ENCODE assay signal across 1 cellular context in genomic region chr5:75053286-75054109, GRCh38.
TF ChIP-seq lines count a peak whose summit lies in the region.

No MANE protein-coding gene starts in this region.

TF ChIP-seq in HepG2, 621 proteins besides CTCF, POLR2A, EP300 and RAD21 (continued from another document and continues in another):
- TF ChIP-seq, protein P1, sequence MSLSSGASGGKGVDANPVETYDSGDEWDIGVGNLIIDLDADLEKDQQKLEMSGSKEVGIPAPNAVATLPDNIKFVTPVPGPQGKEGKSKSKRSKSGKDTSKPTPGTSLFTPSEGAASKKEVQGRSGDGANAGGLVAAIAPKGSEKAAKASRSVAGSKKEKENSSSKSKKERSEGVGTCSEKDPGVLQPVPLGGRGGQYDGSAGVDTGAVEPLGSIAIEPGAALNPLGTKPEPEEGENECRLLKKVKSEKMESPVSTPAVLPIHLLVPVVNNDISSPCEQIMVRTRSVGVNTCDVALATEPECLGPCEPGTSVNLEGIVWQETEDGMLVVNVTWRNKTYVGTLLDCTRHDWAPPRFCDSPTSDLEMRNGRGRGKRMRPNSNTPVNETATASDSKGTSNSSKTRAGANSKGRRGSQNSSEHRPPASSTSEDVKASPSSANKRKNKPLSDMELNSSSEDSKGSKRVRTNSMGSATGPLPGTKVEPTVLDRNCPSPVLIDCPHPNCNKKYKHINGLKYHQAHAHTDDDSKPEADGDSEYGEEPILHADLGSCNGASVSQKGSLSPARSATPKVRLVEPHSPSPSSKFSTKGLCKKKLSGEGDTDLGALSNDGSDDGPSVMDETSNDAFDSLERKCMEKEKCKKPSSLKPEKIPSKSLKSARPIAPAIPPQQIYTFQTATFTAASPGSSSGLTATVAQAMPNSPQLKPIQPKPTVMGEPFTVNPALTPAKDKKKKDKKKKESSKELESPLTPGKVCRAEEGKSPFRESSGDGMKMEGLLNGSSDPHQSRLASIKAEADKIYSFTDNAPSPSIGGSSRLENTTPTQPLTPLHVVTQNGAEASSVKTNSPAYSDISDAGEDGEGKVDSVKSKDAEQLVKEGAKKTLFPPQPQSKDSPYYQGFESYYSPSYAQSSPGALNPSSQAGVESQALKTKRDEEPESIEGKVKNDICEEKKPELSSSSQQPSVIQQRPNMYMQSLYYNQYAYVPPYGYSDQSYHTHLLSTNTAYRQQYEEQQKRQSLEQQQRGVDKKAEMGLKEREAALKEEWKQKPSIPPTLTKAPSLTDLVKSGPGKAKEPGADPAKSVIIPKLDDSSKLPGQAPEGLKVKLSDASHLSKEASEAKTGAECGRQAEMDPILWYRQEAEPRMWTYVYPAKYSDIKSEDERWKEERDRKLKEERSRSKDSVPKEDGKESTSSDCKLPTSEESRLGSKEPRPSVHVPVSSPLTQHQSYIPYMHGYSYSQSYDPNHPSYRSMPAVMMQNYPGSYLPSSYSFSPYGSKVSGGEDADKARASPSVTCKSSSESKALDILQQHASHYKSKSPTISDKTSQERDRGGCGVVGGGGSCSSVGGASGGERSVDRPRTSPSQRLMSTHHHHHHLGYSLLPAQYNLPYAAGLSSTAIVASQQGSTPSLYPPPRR (CRISPR knock-in tag; IDR thresholded peaks at IDR 0.05; ENCODE audit: borderline replicate concordance) = no peak; the same call in 1 of the 2 replicates
- no peak for TF ChIP-seq GTF2F1 (IDR thresholded peaks at IDR 0.05; ENCODE audit: low read length)
- TF ChIP-seq SOX6 (IDR thresholded peaks at IDR 0.05) = no peak
- TF ChIP-seq SOX6 (CRISPR knock-in tag; IDR thresholded peaks at IDR 0.05) = no peak
- no peak for TF ChIP-seq ZNF547 (CRISPR knock-in tag; IDR thresholded peaks at IDR 0.05)
- peak; percentile 50; the same call in 1 of the 2 replicates for TF ChIP-seq MAX (IDR thresholded peaks at IDR 0.05)
- TF ChIP-seq RARA (CRISPR knock-in tag; IDR thresholded peaks at IDR 0.05) = no peak
- TF ChIP-seq ZSCAN21 (CRISPR knock-in tag; IDR thresholded peaks at IDR 0.05; ENCODE audit: borderline replicate concordance) = no peak
- peak; percentile 65; the same call in 1 of the 2 replicates for TF ChIP-seq MTF2 (CRISPR knock-in tag; IDR thresholded peaks at IDR 0.05; ENCODE audit: borderline replicate concordance)
- TF ChIP-seq KMT2A (CRISPR knock-in tag; IDR thresholded peaks at IDR 0.05) = 0 out of 2 replicates have a peak, but pooled peaks have one; percentile 48
- TF ChIP-seq XRCC5 (optimal IDR thresholded peaks at IDR 0.05; ENCODE audit: low read length) = peak; percentile 16
- TF ChIP-seq THAP9 (CRISPR knock-in tag; IDR thresholded peaks at IDR 0.05; ENCODE audit: borderline replicate concordance) = no peak
- TF ChIP-seq ARID2 (CRISPR knock-in tag; IDR thresholded peaks at IDR 0.05; ENCODE audit: borderline replicate concordance) = no peak
- no peak for TF ChIP-seq SRSF1 (optimal IDR thresholded peaks at IDR 0.05; ENCODE audit: low read depth, low read length)
- TF ChIP-seq ZNF839 (CRISPR knock-in tag; IDR thresholded peaks at IDR 0.05; ENCODE audit: borderline replicate concordance) = no peak
- TF ChIP-seq CBX5 (CRISPR knock-in tag; IDR thresholded peaks at IDR 0.05; ENCODE audit: borderline replicate concordance) = no peak
- 0 out of 2 replicates have a peak, but pooled peaks have one; percentile 36 for TF ChIP-seq RARG (CRISPR knock-in tag; IDR thresholded peaks at IDR 0.05; ENCODE audit: low read depth)
- no peak for TF ChIP-seq ZEB1 (IDR thresholded peaks at IDR 0.05; ENCODE audit: insufficient replicate concordance, low read depth)
- no peak for TF ChIP-seq ZNF780A (CRISPR knock-in tag; IDR thresholded peaks at IDR 0.05)
- TF ChIP-seq ZNF580 (CRISPR knock-in tag; IDR thresholded peaks at IDR 0.05; ENCODE audit: borderline replicate concordance, low read depth) = 0 out of 2 replicates have a peak, but pooled peaks have one; percentile 20
- TF ChIP-seq PRPF4 (IDR thresholded peaks at IDR 0.05; ENCODE audit: low read depth, low read length, poor library complexity, severe bottlenecking) = no peak
- TF ChIP-seq SAFB2 (CRISPR knock-in tag; IDR thresholded peaks at IDR 0.05; ENCODE audit: borderline replicate concordance, low read depth) = no peak
- no peak for TF ChIP-seq RFXANK (CRISPR knock-in tag; IDR thresholded peaks at IDR 0.05)
- 0 out of 2 replicates have a peak, but pooled peaks have one; percentile 19 for TF ChIP-seq ZNF331 (CRISPR knock-in tag; IDR thresholded peaks at IDR 0.05)
- no peak; the same call in 1 of the 2 replicates for TF ChIP-seq ZNF724P (CRISPR knock-in tag; IDR thresholded peaks at IDR 0.05; ENCODE audit: borderline replicate concordance)
- TF ChIP-seq ZNF225 (CRISPR knock-in tag; IDR thresholded peaks at IDR 0.05) = no peak
- TF ChIP-seq ZBTB49 (CRISPR knock-in tag; IDR thresholded peaks at IDR 0.05; ENCODE audit: borderline replicate concordance) = no peak
- TF ChIP-seq, protein P2, sequence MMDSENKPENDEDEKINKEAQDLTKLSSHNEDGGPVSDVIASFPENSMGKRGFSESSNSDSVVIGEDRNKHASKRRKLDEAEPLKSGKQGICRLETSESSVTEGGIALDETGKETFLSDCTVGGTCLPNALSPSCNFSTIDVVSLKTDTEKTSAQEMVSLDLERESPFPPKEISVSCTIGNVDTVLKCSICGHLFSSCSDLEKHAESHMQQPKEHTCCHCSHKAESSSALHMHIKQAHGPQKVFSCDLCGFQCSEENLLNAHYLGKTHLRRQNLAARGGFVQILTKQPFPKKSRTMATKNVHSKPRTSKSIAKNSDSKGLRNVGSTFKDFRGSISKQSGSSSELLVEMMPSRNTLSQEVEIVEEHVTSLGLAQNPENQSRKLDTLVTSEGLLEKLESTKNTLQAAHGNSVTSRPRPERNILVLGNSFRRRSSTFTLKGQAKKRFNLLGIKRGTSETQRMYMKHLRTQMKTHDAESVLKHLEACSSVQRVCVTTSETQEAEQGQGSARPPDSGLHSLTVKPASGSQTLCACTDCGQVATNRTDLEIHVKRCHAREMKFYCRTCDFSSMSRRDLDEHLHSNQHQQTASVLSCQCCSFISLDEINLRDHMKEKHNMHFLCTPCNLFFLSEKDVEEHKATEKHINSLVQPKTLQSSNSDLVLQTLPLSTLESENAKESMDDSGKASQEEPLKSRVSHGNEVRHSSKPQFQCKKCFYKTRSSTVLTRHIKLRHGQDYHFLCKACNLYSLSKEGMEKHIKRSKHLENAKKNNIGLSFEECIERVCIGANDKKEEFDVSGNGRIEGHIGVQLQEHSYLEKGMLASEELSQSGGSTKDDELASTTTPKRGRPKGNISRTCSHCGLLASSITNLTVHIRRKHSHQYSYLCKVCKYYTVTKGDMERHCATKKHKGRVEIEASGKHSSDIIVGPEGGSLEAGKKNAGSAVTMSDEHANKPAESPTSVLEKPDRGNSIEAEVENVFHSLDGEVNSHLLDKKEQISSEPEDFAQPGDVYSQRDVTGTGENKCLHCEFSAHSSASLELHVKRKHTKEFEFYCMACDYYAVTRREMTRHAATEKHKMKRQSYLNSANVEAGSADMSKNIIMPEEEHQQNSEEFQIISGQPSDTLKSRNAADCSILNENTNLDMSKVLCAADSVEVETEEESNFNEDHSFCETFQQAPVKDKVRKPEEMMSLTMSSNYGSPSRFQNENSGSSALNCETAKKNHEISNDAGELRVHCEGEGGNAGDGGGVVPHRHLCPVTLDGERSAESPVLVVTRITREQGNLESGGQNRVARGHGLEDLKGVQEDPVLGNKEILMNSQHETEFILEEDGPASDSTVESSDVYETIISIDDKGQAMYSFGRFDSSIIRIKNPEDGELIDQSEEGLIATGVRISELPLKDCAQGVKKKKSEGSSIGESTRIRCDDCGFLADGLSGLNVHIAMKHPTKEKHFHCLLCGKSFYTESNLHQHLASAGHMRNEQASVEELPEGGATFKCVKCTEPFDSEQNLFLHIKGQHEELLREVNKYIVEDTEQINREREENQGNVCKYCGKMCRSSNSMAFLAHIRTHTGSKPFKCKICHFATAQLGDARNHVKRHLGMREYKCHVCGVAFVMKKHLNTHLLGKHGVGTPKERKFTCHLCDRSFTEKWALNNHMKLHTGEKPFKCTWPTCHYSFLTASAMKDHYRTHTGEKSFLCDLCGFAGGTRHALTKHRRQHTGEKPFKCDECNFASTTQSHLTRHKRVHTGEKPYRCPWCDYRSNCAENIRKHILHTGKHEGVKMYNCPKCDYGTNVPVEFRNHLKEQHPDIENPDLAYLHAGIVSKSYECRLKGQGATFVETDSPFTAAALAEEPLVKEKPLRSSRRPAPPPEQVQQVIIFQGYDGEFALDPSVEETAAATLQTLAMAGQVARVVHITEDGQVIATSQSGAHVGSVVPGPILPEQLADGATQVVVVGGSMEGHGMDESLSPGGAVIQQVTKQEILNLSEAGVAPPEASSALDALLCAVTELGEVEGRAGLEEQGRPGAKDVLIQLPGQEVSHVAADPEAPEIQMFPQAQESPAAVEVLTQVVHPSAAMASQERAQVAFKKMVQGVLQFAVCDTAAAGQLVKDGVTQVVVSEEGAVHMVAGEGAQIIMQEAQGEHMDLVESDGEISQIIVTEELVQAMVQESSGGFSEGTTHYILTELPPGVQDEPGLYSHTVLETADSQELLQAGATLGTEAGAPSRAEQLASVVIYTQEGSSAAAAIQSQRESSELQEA (CRISPR knock-in tag; IDR thresholded peaks at IDR 0.05; ENCODE audit: not compliant biosample characterization) = no peak
- peak; percentile 65 for TF ChIP-seq ZFX (CRISPR knock-in tag; IDR thresholded peaks at IDR 0.05; ENCODE audit: low read depth)
- peak; percentile 41; the same call in 1 of the 2 replicates for TF ChIP-seq ZFP91 (CRISPR knock-in tag; IDR thresholded peaks at IDR 0.05; ENCODE audit: borderline replicate concordance)
- TF ChIP-seq PPARG (CRISPR knock-in tag; conservative IDR thresholded peaks at IDR 0.05) = no peak
- TF ChIP-seq NR2F6 (IDR thresholded peaks at IDR 0.05) = no peak
- no peak for TF ChIP-seq NR2F6 (CRISPR knock-in tag; IDR thresholded peaks at IDR 0.05)
- TF ChIP-seq ZNF576 (CRISPR knock-in tag; IDR thresholded peaks at IDR 0.05) = no peak
- no peak for TF ChIP-seq NFE2 (CRISPR knock-in tag; IDR thresholded peaks at IDR 0.05)
- peak; percentile 27; the same call in 1 of the 2 replicates for TF ChIP-seq GABPB1 (CRISPR knock-in tag; IDR thresholded peaks at IDR 0.05)
- TF ChIP-seq NFE2L2 (IDR thresholded peaks at IDR 0.05; ENCODE audit: low read length) = no peak
